ENCODE assay signal across 9 cellular contexts in the genomic region with DNA sequence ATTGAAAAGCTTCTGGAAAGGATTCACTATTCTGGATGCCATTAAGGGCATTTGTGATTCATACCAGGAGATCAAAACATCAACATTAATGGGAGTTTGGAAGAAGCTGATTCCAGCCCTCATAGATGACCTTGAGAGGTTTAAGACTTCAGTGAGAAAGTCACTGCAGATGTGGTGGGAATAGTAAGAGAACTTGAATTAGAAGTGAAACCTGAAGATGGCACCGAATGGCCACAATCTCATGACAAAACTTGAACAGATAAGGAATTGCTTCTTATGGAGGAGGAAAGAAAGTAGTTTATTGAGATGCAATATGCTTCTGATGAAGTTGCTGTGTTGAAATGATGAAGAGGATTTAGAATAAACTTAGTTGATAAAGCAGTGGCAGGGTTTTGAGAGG.
DNase-seq lines count a peak whose midpoint lies in the region; ATAC-seq and TF ChIP-seq lines count a peak whose summit lies in the region.
"Had no signal": no experiment of that assay in that cellular context is flagged by ENCODE, and none has a peak within 500 bp of the region (broad histone marks: within the 10 kb centered on the region; RNA-seq: fewer than 3 reads in every experiment).

No MANE protein-coding gene starts in this region.

- no peak for TF ChIP-seq POLR2A in tibial nerve (IDR thresholded peaks at IDR 0.05)

- no peak overlapping the region for H3K23ac ChIP-seq in H9 (ENCODE audit: insufficient read length, low read depth, low read length)

- H3K4ac ChIP-seq in H9 (ENCODE audit: low read depth, low read length), result no peak overlapping the region

- no peaks in the 10 kb centered on the region for H3K79me2 ChIP-seq in H9 (ENCODE audit: insufficient read depth, low read length)

- H2AFZ ChIP-seq in H9 (ENCODE audit: low read length), result no peak overlapping the region

- H3K4me1 ChIP-seq in tibial nerve, result peaks cover 0 to 2% (median 0%) of the 10 kb centered on the region in 4 donors
- H3K4me1 ChIP-seq in H9 (ENCODE audit: insufficient read depth, low read length), result peaks cover 4% of the 10 kb centered on the region; the same call in 1 of the 2 replicates

- no peaks in the 10 kb centered on the region for H4K20me1 ChIP-seq in H9 (ENCODE audit: control insufficient read depth, insufficient read depth, insufficient read length)

- no peaks in the 10 kb centered on the region for H3K23me2 ChIP-seq in H9 (ENCODE audit: insufficient read length, low read depth, low read length, poor library complexity, severe bottlenecking)

- H3T11ph ChIP-seq in H9 (ENCODE audit: low read length), result no peak overlapping the region

- H2BK120ac ChIP-seq in H9 (ENCODE audit: low read depth, low read length, poor library complexity, severe bottlenecking), result no peak overlapping the region

- H4K8ac ChIP-seq in H9 (replicated peaks; ENCODE audit: insufficient read length, low read depth, low read length), result no peak overlapping the region

- H3K27me3 ChIP-seq in tibial nerve (no peaks in the 10 kb centered on the region), H9 (ENCODE audit: insufficient read depth, low read length) (no peaks in the 10 kb centered on the region)
- H3K27me3 ChIP-seq: right atrium auricular region had no signal

- no peak overlapping the region for H3K4me2 ChIP-seq in H9 (ENCODE audit: insufficient read depth, insufficient read length, low read length)

- peaks cover 3% of the 10 kb centered on the region for H3K27me3 Mint-ChIP-seq in chondrocyte (ENCODE audit: low read depth)
- peaks cover 3% of the 10 kb centered on the region; the same call in 1 of the 2 replicates for H3K27me3 Mint-ChIP-seq in H9 (ENCODE audit: low read depth)

- TF ChIP-seq EP300 in tibial nerve (IDR thresholded peaks at IDR 0.05), result no peak

- H2BK20ac ChIP-seq in H9 (ENCODE audit: low read depth, low read length, poor library complexity, severe bottlenecking), result no peak overlapping the region

- DNase-seq in chondrocyte (ENCODE audit: low spot score) (no peak), tibial nerve (ENCODE audit: low spot score in 2 of 2) (no peak), globus pallidus (ENCODE audit: low spot score) (no peak), NCI-H128 (lab: John Stamatoyannopoulos, UW; ENCODE audit: unreplicated experiment) (no peak), H9 (no peak)

- H3K18ac ChIP-seq in H9 (ENCODE audit: insufficient read length, low read depth, low read length), result no peak overlapping the region

- H3K9me3 Mint-ChIP-seq in chondrocyte (ENCODE audit: low read depth), result no peaks in the 10 kb centered on the region
- no peaks in the 10 kb centered on the region for H3K9me3 Mint-ChIP-seq in H9

- H3K56ac ChIP-seq in H9 (ENCODE audit: insufficient read length, low read depth, low read length), result no peak overlapping the region

- H3K36me3 Mint-ChIP-seq in chondrocyte (ENCODE audit: low read depth), result no peaks in the 10 kb centered on the region
- H3K36me3 Mint-ChIP-seq in H9 (ENCODE audit: insufficient read depth in 1 of 3, low read depth in 3 of 3), result no peaks in the 10 kb centered on the region

- H3K27ac Mint-ChIP-seq in chondrocyte (ENCODE audit: unreplicated experiment), result no peak overlapping the region
- H3K27ac Mint-ChIP-seq in H9, result no peak overlapping the region

- no peak overlapping the region for H2BK5ac ChIP-seq in H9 (ENCODE audit: insufficient read length, low read length)

- H2BK15ac ChIP-seq in H9 (ENCODE audit: low read depth, low read length), result no peak overlapping the region

- TF ChIP-seq CTCF in chondrocyte (IDR thresholded peaks at IDR 0.05) (peak; percentile 17), tibial nerve (IDR thresholded peaks at IDR 0.05) (no peak), H9 (conservative IDR thresholded peaks at IDR 0.05) (no peak)

- H3K79me1 ChIP-seq in H9 (ENCODE audit: insufficient read depth, low read depth, low read length, poor library complexity, severe bottlenecking), result no peaks in the 10 kb centered on the region

- no peaks in the 10 kb centered on the region for H3K4me1 Mint-ChIP-seq in chondrocyte (ENCODE audit: low read depth)
- H3K4me1 Mint-ChIP-seq in H9, result peaks cover 13 to 19% of the 10 kb centered on the region in 2 experiments

- no peak overlapping the region for H3K9ac ChIP-seq in H9 (ENCODE audit: extremely low read depth, insufficient read length, low read length)

- H2BK12ac ChIP-seq in H9 (ENCODE audit: insufficient read length, low read depth, low read length), result no peak overlapping the region

- H3K27ac ChIP-seq in tibial nerve (no peak overlapping the region), H9 (ENCODE audit: insufficient read length, low read depth, low read length) (no peak overlapping the region)
- H3K27ac ChIP-seq: right atrium auricular region had no signal

- H4K91ac ChIP-seq in H9 (ENCODE audit: insufficient read length, low read depth, low read length), result no peak overlapping the region

- no peaks in the 10 kb centered on the region for H3K36me3 ChIP-seq in tibial nerve
- H3K36me3 ChIP-seq: right atrium auricular region had no signal

- no peak overlapping the region for H3K14ac ChIP-seq in H9 (ENCODE audit: insufficient read depth, low read length)

- whole genome bisulfite sequencing in tibial nerve, 2 donors, result 84 to 90% methylated on average over 1 of the region's 1 CpG
- WGBS in H9 (ENCODE audit: extremely low coverage, insufficient read length, low lambda C conversion rate), result no CpG with 5 or more reads among the region's 1 CpG

- no peak overlapping the region for H2AK5ac ChIP-seq in H9 (ENCODE audit: insufficient read length, low read length)

- no peak overlapping the region for H3K4me3 ChIP-seq in tibial nerve
- H3K4me3 ChIP-seq: right atrium auricular region had no signal

- H3K4me3 Mint-ChIP-seq in chondrocyte (ENCODE audit: unreplicated experiment) (no peak overlapping the region), H9 (no peak overlapping the region)

- ATAC-seq in GM18498 (IDR thresholded peaks at IDR 0.05; ENCODE audit: unreplicated experiment), result peak; percentile 63
- ATAC-seq in GM19467 (IDR thresholded peaks at IDR 0.05; ENCODE audit: unreplicated experiment), result peak; percentile 44
- peak; percentile 28 for ATAC-seq in HG03439 (IDR thresholded peaks at IDR 0.05; ENCODE audit: unreplicated experiment)

- H3K9me3 ChIP-seq in tibial nerve (no peaks in the 10 kb centered on the region), H9 (ENCODE audit: control insufficient read depth, low read depth, low read length) (no peaks in the 10 kb centered on the region)
- H3K9me3 ChIP-seq: right atrium auricular region had no signal

- no peak overlapping the region for H4K5ac ChIP-seq in H9 (ENCODE audit: insufficient read length, low read depth, low read length)
